ENCODE assay signal across 1 cellular context in the genomic region with DNA sequence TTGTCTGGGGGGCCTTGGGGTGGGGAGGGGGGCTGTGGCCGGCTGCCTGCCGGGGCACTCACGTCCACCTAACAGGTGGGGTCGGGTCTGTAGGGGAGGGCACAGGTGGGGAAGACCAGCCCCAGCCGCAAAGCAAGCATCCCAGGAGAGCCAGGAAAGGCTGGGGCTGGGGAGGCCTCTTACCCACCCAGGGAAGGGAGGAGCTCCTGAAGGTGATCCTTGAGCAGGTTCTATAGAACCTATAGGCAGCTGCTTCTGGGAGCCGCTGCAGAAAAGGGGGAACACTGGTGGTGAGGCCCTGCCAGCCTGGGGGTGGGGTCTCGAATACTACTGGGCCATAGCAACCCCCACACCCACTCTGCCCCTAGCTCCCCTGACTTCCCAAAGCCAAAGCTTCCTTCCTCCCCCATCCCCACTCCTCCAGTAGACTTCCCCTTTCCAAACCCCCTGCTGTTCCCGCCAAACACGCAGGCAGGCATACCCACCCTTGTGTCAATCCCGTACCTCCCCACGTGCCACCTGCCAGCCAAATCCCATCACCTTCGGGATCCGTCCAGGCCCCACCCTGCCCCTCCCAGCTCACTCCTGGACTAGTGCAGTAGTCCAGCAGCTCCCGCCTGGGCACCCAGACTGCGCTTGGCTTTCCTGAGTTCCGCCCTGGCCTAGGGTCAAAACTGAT.
TF ChIP-seq lines count a peak whose summit lies in the region.

No MANE protein-coding gene starts in this region.

TF ChIP-seq in H1, 55 proteins besides CTCF, POLR2A, EP300 and RAD21:
- TF ChIP-seq SRF (IDR thresholded peaks at IDR 0.05; ENCODE audit: low read depth, low read length) (no peak), ASH2L (IDR thresholded peaks at IDR 0.05; ENCODE audit: low read length) (no peak), EGR1 (IDR thresholded peaks at IDR 0.05; ENCODE audit: borderline replicate concordance, low read depth, low read length) (no peak), SIN3A (conservative IDR thresholded peaks at IDR 0.05 in 1 of 2, IDR thresholded peaks at IDR 0.05 in 1 of 2; ENCODE audit: low read depth in 1 of 2, low read length in 2 of 2) (no peak), TBP (IDR thresholded peaks at IDR 0.05; ENCODE audit: low read depth, low read length) (no peak), SP4 (IDR thresholded peaks at IDR 0.05; ENCODE audit: low read length) (no peak), KDM5A (IDR thresholded peaks at IDR 0.05; ENCODE audit: low read length) (no peak), HDAC6 (IDR thresholded peaks at IDR 0.05; ENCODE audit: low read depth, low read length) (no peak), CBX5 (IDR thresholded peaks at IDR 0.05; ENCODE audit: low read depth, low read length) (no peak)
- TF ChIP-seq, protein P1, sequence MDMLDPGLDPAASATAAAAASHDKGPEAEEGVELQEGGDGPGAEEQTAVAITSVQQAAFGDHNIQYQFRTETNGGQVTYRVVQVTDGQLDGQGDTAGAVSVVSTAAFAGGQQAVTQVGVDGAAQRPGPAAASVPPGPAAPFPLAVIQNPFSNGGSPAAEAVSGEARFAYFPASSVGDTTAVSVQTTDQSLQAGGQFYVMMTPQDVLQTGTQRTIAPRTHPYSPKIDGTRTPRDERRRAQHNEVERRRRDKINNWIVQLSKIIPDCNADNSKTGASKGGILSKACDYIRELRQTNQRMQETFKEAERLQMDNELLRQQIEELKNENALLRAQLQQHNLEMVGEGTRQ (IDR thresholded peaks at IDR 0.05; ENCODE audit: low read length): no peak
- TF ChIP-seq, protein P2, sequence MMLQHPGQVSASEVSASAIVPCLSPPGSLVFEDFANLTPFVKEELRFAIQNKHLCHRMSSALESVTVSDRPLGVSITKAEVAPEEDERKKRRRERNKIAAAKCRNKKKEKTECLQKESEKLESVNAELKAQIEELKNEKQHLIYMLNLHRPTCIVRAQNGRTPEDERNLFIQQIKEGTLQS (IDR thresholded peaks at IDR 0.05; ENCODE audit: insufficient read depth, low read depth, low read length): no peak
- TF ChIP-seq, protein P3, sequence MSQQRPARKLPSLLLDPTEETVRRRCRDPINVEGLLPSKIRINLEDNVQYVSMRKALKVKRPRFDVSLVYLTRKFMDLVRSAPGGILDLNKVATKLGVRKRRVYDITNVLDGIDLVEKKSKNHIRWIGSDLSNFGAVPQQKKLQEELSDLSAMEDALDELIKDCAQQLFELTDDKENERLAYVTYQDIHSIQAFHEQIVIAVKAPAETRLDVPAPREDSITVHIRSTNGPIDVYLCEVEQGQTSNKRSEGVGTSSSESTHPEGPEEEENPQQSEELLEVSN (IDR thresholded peaks at IDR 0.05): no peak
TF ChIP-seq in H1: peak in this region for 0.
